1 cellular context compared by ENCODE assay signal in the genomic region with DNA sequence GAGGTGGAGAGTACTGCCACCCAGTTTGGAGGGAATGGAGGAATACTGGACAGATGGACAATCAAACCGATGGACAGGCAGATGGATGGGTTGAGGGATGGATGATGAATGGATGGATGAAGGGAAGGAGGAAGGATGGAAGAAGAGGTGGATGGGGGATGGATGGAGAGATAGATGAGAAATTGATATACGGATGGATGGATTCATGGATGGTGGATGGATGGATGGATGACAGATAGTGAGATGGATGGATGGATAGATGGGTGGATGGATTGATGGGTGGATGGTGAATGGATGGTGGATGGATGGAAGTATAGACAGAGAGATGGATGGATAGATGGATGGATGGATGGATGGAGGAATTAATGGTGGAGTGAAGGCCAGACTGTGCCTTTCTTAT.
TF ChIP-seq lines count a peak whose summit lies in the region.

No MANE protein-coding gene starts in this region.

TF ChIP-seq in HEK293, 187 proteins besides CTCF, POLR2A, EP300 and RAD21 (continued from another document):
- TF ChIP-seq, protein P1, sequence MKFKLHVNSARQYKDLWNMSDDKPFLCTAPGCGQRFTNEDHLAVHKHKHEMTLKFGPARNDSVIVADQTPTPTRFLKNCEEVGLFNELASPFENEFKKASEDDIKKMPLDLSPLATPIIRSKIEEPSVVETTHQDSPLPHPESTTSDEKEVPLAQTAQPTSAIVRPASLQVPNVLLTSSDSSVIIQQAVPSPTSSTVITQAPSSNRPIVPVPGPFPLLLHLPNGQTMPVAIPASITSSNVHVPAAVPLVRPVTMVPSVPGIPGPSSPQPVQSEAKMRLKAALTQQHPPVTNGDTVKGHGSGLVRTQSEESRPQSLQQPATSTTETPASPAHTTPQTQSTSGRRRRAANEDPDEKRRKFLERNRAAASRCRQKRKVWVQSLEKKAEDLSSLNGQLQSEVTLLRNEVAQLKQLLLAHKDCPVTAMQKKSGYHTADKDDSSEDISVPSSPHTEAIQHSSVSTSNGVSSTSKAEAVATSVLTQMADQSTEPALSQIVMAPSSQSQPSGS (tag by site-specific recombination; IDR thresholded peaks at IDR 0.05; ENCODE audit: low read depth) = no peak
- TF ChIP-seq, protein P2, sequence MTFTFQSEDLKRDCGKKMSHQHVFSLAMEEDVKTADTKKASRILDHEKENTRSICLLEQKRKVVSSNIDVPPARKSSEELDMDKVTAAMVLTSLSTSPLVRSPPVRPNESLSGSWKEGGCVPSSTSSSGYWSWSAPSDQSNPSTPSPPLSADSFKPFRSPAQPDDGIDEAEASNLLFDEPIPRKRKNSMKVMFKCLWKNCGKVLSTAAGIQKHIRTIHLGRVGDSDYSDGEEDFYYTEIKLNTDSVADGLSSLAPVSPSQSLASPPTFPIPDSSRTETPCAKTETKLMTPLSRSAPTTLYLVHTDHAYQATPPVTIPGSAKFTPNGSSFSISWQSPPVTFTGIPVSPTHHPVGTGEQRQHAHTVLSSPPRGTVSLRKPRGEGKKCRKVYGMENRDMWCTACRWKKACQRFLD (tag by site-specific recombination; IDR thresholded peaks at IDR 0.05) = no peak
- no peak for TF ChIP-seq ZNF701 (tag by site-specific recombination; IDR thresholded peaks at IDR 0.05)
